13 cellular contexts compared by ENCODE assay signal in genomic region chr17:48725005-48725293, GRCh38. TPM values are rescaled to one million over a fixed set of nuclear protein-coding genes. Genes with fewer than 3 reads are reported as not detected.
DNase-seq lines count a peak whose midpoint lies in the region; ATAC-seq and TF ChIP-seq lines count a peak whose summit lies in the region.
"Had no signal": no experiment of that assay in that cellular context is flagged by ENCODE, and none has a peak within 500 bp of the region (broad histone marks: within the 10 kb centered on the region; RNA-seq: fewer than 3 reads in every experiment).

No MANE protein-coding gene starts in this region.

- H3K4me2 ChIP-seq in SK-N-SH, result peak overlapping the region; percentile 59
- H3K4me2 ChIP-seq in fibroblast of lung (ENCODE audit: extremely low read depth, insufficient read depth, low read length), result peak overlapping the region; percentile 25

- H3K9me2 ChIP-seq in SK-N-SH, result no peaks in the 10 kb centered on the region

- TF ChIP-seq CTCF in SK-N-SH (IDR thresholded peaks at IDR 0.05), result no peak
- no peak for TF ChIP-seq CTCF in fibroblast of lung (conservative IDR thresholded peaks at IDR 0.05 in 1 of 2, IDR thresholded peaks at IDR 0.05 in 1 of 2; ENCODE audit: low read depth in 1 of 2, low read length in 2 of 2)

- H3K27me3 ChIP-seq in SK-N-SH (ENCODE audit: insufficient read depth), result peaks cover 100% of the 10 kb centered on the region
- peaks cover 97% of the 10 kb centered on the region for H3K27me3 ChIP-seq in fibroblast of lung (ENCODE audit: control insufficient read depth, insufficient read depth, low read length)

- peak overlapping the region; percentile 56 for H3K4me3 Mint-ChIP-seq in activated naive CD8-positive, alpha-beta T cell
- H3K4me3 Mint-ChIP-seq in activated naive CD8-positive, alpha-beta T cell treated with anti-CD3 and anti-CD28 coated beads for 36 hours, result no peak overlapping the region
- peak overlapping the region; percentile 59 for H3K4me3 Mint-ChIP-seq in stimulated activated effector memory CD8-positive, alpha-beta T cell treated with anti-CD3 and anti-CD28 coated beads, Interleukin-12 subunit alpha, Interleukin-12 subunit beta, amount 100 ng/mL, for 72 hours
- H3K4me3 Mint-ChIP-seq: H9 had no signal

- POLR2A ChIA-PET in SK-N-SH (lab: Yijun Ruan, JAX), result interaction anchor here (1.1 kb wide), 1 partner anchor 154 kb away, joined by 4 read pairs; no protein-coding TSS in a partner anchor

- H3F3A ChIP-seq in SK-N-SH (replicated peaks; ENCODE audit: insufficient read depth), result no peaks in the 10 kb centered on the region

- 10% methylated on average over 16 of the region's 16 CpGs for WGBS in SK-N-SH (ENCODE audit: low lambda C conversion rate)

- H3K4me1 ChIP-seq in SK-N-SH (ENCODE audit: control insufficient read depth in 1 of 2, insufficient read depth in 2 of 2, low read depth in 1 of 2, low read length in 1 of 2) (no peaks in the 10 kb centered on the region), fibroblast of lung (ENCODE audit: control insufficient read depth, extremely low read depth, insufficient read depth, low read length) (peaks cover 4% of the 10 kb centered on the region)

- H3K9ac ChIP-seq in SK-N-SH (no peak overlapping the region), fibroblast of lung (ENCODE audit: insufficient read depth, low read length) (no peak overlapping the region)

- no peaks in the 10 kb centered on the region for H3K79me2 ChIP-seq in SK-N-SH (ENCODE audit: insufficient read depth)
- H3K79me2 ChIP-seq in fibroblast of lung (ENCODE audit: control insufficient read depth, insufficient read depth, low read length), result no peaks in the 10 kb centered on the region

- CTCF ChIA-PET in SK-N-SH (lab: Yijun Ruan, JAX), result interaction anchor here (0.6 to 13.9 kb wide), 48 partner anchors 8 to 535 kb away, joined by 3 to 328 read pairs (median 5); partner anchors contain the start of genes HOXB5 and TTLL6

- H3K36me3 ChIP-seq in SK-N-SH (replicated peaks in 1 of 2; ENCODE audit: control insufficient read depth in 1 of 2, insufficient read depth in 2 of 2, low read length in 1 of 2) (no peaks in the 10 kb centered on the region), fibroblast of lung (ENCODE audit: control insufficient read depth, insufficient read depth, low read length) (no peaks in the 10 kb centered on the region)
- H3K36me3 ChIP-seq: cardiac muscle cell had no signal

- H4K20me1 ChIP-seq in SK-N-SH (ENCODE audit: insufficient read depth) (no peaks in the 10 kb centered on the region), fibroblast of lung (ENCODE audit: control insufficient read depth, extremely low read depth, insufficient read depth, low read length) (no peaks in the 10 kb centered on the region)

- no peak overlapping the region for H2AFZ ChIP-seq in SK-N-SH (ENCODE audit: low read depth)
- H2AFZ ChIP-seq in fibroblast of lung (ENCODE audit: low read length), result no peak overlapping the region

- no peaks in the 10 kb centered on the region for H3K9me3 ChIP-seq in SK-N-SH
- H3K9me3 ChIP-seq in fibroblast of lung (ENCODE audit: control insufficient read depth, insufficient read depth, low read depth, low read length), result no peaks in the 10 kb centered on the region

- H3K4me3 ChIP-seq in SK-N-SH (ENCODE audit: low read depth in 2 of 2, low read length in 1 of 2) (peak overlapping the region; percentile 21 to 42; a peak in 3 of 4 replicates), fibroblast of lung (replicated peaks in 1 of 4; ENCODE audit: control extremely low read depth in 1 of 4, insufficient read depth in 1 of 4, low read depth in 3 of 4, low read length in 4 of 4) (peak overlapping the region in 2 of 4 experiments; percentile 12 to 17)
- H3K4me3 ChIP-seq: cardiac muscle cell had no signal

- TF ChIP-seq EP300 in SK-N-SH (IDR thresholded peaks at IDR 0.05; ENCODE audit: borderline replicate concordance in 1 of 2, low read depth in 1 of 2, low read length in 1 of 2), result no peak

- no peak overlapping the region for H3K27ac Mint-ChIP-seq in activated naive CD8-positive, alpha-beta T cell
- H3K27ac Mint-ChIP-seq in activated naive CD8-positive, alpha-beta T cell treated with anti-CD3 and anti-CD28 coated beads for 36 hours, result no peak overlapping the region
- H3K27ac Mint-ChIP-seq in stimulated activated effector memory CD8-positive, alpha-beta T cell treated with anti-CD3 and anti-CD28 coated beads, Interleukin-12 subunit alpha, Interleukin-12 subunit beta, amount 100 ng/mL, for 72 hours, result no peak overlapping the region
- H3K27ac Mint-ChIP-seq: H9 had no signal

- H3K9me3 Mint-ChIP-seq in activated naive CD8-positive, alpha-beta T cell (ENCODE audit: low read depth), result no peaks in the 10 kb centered on the region
- H3K9me3 Mint-ChIP-seq in activated naive CD8-positive, alpha-beta T cell treated with anti-CD3 and anti-CD28 coated beads for 36 hours, result no peaks in the 10 kb centered on the region
- H3K9me3 Mint-ChIP-seq in stimulated activated effector memory CD8-positive, alpha-beta T cell treated with anti-CD3 and anti-CD28 coated beads, Interleukin-12 subunit alpha, Interleukin-12 subunit beta, amount 100 ng/mL, for 72 hours, result no peaks in the 10 kb centered on the region

- TF ChIP-seq RAD21 in SK-N-SH (IDR thresholded peaks at IDR 0.05; ENCODE audit: low read length), result no peak

- DNase-seq in activated naive CD8-positive, alpha-beta T cell treated with anti-CD3 and anti-CD28 coated beads for 36 hours, result no peak
- DNase-seq in SK-N-SH, result no peak
- DNase-seq in fibroblast of lung (ENCODE audit: low read depth in 2 of 2), result no peak
- no peak for DNase-seq in stimulated activated effector memory CD8-positive, alpha-beta T cell treated with anti-CD3 and anti-CD28 coated beads, Interleukin-12 subunit alpha, Interleukin-12 subunit beta, amount 100 ng/mL, for 72 hours (ENCODE audit: low spot score in 2 of 2)
- no peak for DNase-seq in glomerular visceral epithelial cell (ENCODE audit: extremely low spot score)
- no peak for DNase-seq in NCI-H146 treated with DMSO at 0.1 percent for 48 hours (lab: John Stamatoyannopoulos, UW; ENCODE audit: unreplicated experiment)
- DNase-seq: SIG-M5 had no signal

- ATAC-seq in stimulated activated effector memory CD8-positive, alpha-beta T cell treated with anti-CD3 and anti-CD28 coated beads, Interleukin-12 subunit alpha, Interleukin-12 subunit beta, amount 100 ng/mL, for 72 hours, result no peak
- no peak for ATAC-seq in HG02870 (IDR thresholded peaks at IDR 0.05; ENCODE audit: unreplicated experiment)

- H3K27me3 Mint-ChIP-seq in activated naive CD8-positive, alpha-beta T cell, result peaks cover 51% of the 10 kb centered on the region
- peaks cover 100% of the 10 kb centered on the region for H3K27me3 Mint-ChIP-seq in activated naive CD8-positive, alpha-beta T cell treated with anti-CD3 and anti-CD28 coated beads for 36 hours

- H3K27ac ChIP-seq in SK-N-SH (ENCODE audit: low read depth in 2 of 2, low read length in 1 of 2), result no peak overlapping the region
- no peak overlapping the region for H3K27ac ChIP-seq in fibroblast of lung (ENCODE audit: insufficient read depth, low read length)
- H3K27ac ChIP-seq: cardiac muscle cell had no signal

- H3K4me1 Mint-ChIP-seq in activated naive CD8-positive, alpha-beta T cell (ENCODE audit: low read depth), result peaks cover 48% of the 10 kb centered on the region
- peaks cover 31% of the 10 kb centered on the region for H3K4me1 Mint-ChIP-seq in activated naive CD8-positive, alpha-beta T cell treated with anti-CD3 and anti-CD28 coated beads for 36 hours
- peaks cover 45% of the 10 kb centered on the region for H3K4me1 Mint-ChIP-seq in stimulated activated effector memory CD8-positive, alpha-beta T cell treated with anti-CD3 and anti-CD28 coated beads, Interleukin-12 subunit alpha, Interleukin-12 subunit beta, amount 100 ng/mL, for 72 hours

- no peaks in the 10 kb centered on the region for H3K36me3 Mint-ChIP-seq in activated naive CD8-positive, alpha-beta T cell
- H3K36me3 Mint-ChIP-seq in activated naive CD8-positive, alpha-beta T cell treated with anti-CD3 and anti-CD28 coated beads for 36 hours, result peaks cover 3% of the 10 kb centered on the region
- H3K36me3 Mint-ChIP-seq in stimulated activated effector memory CD8-positive, alpha-beta T cell treated with anti-CD3 and anti-CD28 coated beads, Interleukin-12 subunit alpha, Interleukin-12 subunit beta, amount 100 ng/mL, for 72 hours, result peaks cover 13% of the 10 kb centered on the region

TF ChIP-seq in SK-N-SH, 30 proteins besides CTCF, POLR2A, EP300 and RAD21 (continues in another document):
- TF ChIP-seq GABPA (IDR thresholded peaks at IDR 0.05; ENCODE audit: low read depth) (no peak), TCF12 (IDR thresholded peaks at IDR 0.05) (no peak), MXI1 (IDR thresholded peaks at IDR 0.05; ENCODE audit: low read depth, low read length) (no peak), RFX5 (IDR thresholded peaks at IDR 0.05; ENCODE audit: low read length) (no peak), NFIC (IDR thresholded peaks at IDR 0.05; ENCODE audit: borderline replicate concordance) (no peak), TEAD4 (IDR thresholded peaks at IDR 0.05; ENCODE audit: borderline replicate concordance, insufficient read depth) (no peak), GATA2 (CRISPR knock-in tag; IDR thresholded peaks at IDR 0.05) (no peak), MEF2A (IDR thresholded peaks at IDR 0.05; ENCODE audit: borderline replicate concordance, low read depth) (no peak)

RNA-seq across cellular contexts. Expression of gene PRAC2, which starts 2.0 kb away (rescaled TPM):
- not detected for total RNA-seq in activated naive CD8-positive, alpha-beta T cell treated with anti-CD3 and anti-CD28 coated beads for 36 hours
- not detected in 2 replicates for polyA plus RNA-seq in SK-N-SH (2012; rRNA removed)
- polyA plus RNA-seq in SK-N-SH (2012; cell fraction: cytosol; rRNA removed), result not detected in 2 replicates
- polyA plus RNA-seq in SK-N-SH (2012; cell fraction: nucleus; rRNA removed), result not detected in 2 replicates
- not detected in 2 replicates for total RNA-seq in fibroblast of lung
- not detected in 2 replicates for polyA plus RNA-seq in fibroblast of lung
- polyA plus RNA-seq in fibroblast of lung (2012), result not detected in 2 replicates
- polyA minus RNA-seq in fibroblast of lung (ENCODE audit: low replicate concordance), result not detected in 2 replicates
- total RNA-seq: cardiac muscle cell, H9, lower leg skin had no signal
- polyA plus RNA-seq: cardiac muscle cell had no signal

RNA-seq across cellular contexts. Expression of gene PRAC1, which starts 2.6 kb away (rescaled TPM):
- total RNA-seq in activated naive CD8-positive, alpha-beta T cell treated with anti-CD3 and anti-CD28 coated beads for 36 hours, result not detected
- polyA plus RNA-seq in SK-N-SH (2012; rRNA removed), result not detected in 2 replicates
- polyA plus RNA-seq in SK-N-SH (2012; cell fraction: cytosol; rRNA removed), result not detected in 2 replicates
- not detected in 2 replicates for polyA plus RNA-seq in SK-N-SH (2012; cell fraction: nucleus; rRNA removed)
- total RNA-seq in fibroblast of lung, result not detected in 2 replicates
- not detected in 2 replicates for polyA plus RNA-seq in fibroblast of lung
- polyA plus RNA-seq in fibroblast of lung (2012), result not detected in 2 replicates
- not detected in 2 replicates for polyA minus RNA-seq in fibroblast of lung (ENCODE audit: low replicate concordance)
- total RNA-seq: cardiac muscle cell, H9, HT-29, lower leg skin had no signal
- polyA plus RNA-seq: cardiac muscle cell had no signal

RNA-seq across cellular contexts. Expression of gene HOXB13, which starts 3.6 kb away (rescaled TPM):
- total RNA-seq in activated naive CD8-positive, alpha-beta T cell treated with anti-CD3 and anti-CD28 coated beads for 36 hours, result not detected
- polyA plus RNA-seq in SK-N-SH (2012; rRNA removed) (not detected in 2 replicates), fibroblast of lung (not detected in 2 replicates)
- polyA plus RNA-seq in SK-N-SH (2012; cell fraction: cytosol; rRNA removed), result not detected in 2 replicates
- polyA plus RNA-seq in SK-N-SH (2012; cell fraction: nucleus; rRNA removed), result 0.07 TPM in 1 of 2 replicates, not detected in the other
- total RNA-seq in fibroblast of lung, result not detected in 2 replicates
- not detected in 2 replicates for polyA plus RNA-seq in fibroblast of lung (2012)
- not detected in 2 replicates for polyA minus RNA-seq in fibroblast of lung (ENCODE audit: low replicate concordance)
- total RNA-seq: cardiac muscle cell, H9 had no signal
- polyA plus RNA-seq: cardiac muscle cell had no signal
